ENCODE assay signal across 8 cellular contexts in genomic region chr3:184712579-184713355, GRCh38. TPM values are rescaled to one million over a fixed set of nuclear protein-coding genes. Genes with fewer than 3 reads are reported as not detected.
DNase-seq lines count a peak whose midpoint lies in the region; ATAC-seq and TF ChIP-seq lines count a peak whose summit lies in the region.

No MANE protein-coding gene starts in this region.

- no peaks in the 10 kb centered on the region for H3K9me3 ChIP-seq in CD4-positive, CD25-positive, alpha-beta regulatory T cell (ENCODE audit: control insufficient read depth in 2 of 2, low read length in 2 of 2)
- H3K9me3 ChIP-seq in duodenal mucosa (ENCODE audit: control insufficient read depth in 1 of 2, low read length in 2 of 2) (no peaks in the 10 kb centered on the region), neural cell (ENCODE audit: low read length) (no peaks in the 10 kb centered on the region)

- peak overlapping the region in 1 of 2 donors; percentile 86 for H3K9ac ChIP-seq in duodenal mucosa (ENCODE audit: low read depth in 1 of 2, low read length in 2 of 2)
- peak overlapping the region; percentile 92 for H3K9ac ChIP-seq in neural cell (ENCODE audit: low read length)

- peak overlapping the region; percentile 89 for H3K4me2 ChIP-seq in neural cell (ENCODE audit: low read length)

- peak overlapping the region; percentile 74 for H3K27ac ChIP-seq in CD4-positive, CD25-positive, alpha-beta regulatory T cell (ENCODE audit: insufficient read depth, low read length, poor library complexity, severe bottlenecking)
- H3K27ac ChIP-seq in duodenal mucosa (ENCODE audit: low read depth, low read length) (no peak overlapping the region), neural cell (ENCODE audit: low read length) (peak overlapping the region; percentile 88)

- no peak for TF ChIP-seq POLR2A in NB4 (IDR thresholded peaks at IDR 0.05; ENCODE audit: extremely low read depth, insufficient read length)

- peak overlapping the region; percentile 80 to 91 (median 90) for H3K27ac Mint-ChIP-seq in CD4-positive, CD25-positive, alpha-beta regulatory T cell

- H3K4me1 Mint-ChIP-seq in CD4-positive, CD25-positive, alpha-beta regulatory T cell, result peaks cover 19 to 35% (median 29%) of the 10 kb centered on the region in 4 donors

- peak in 1 of 3 donors; percentile 9 for DNase-seq in CD4-positive, CD25-positive, alpha-beta regulatory T cell
- DNase-seq in NB4 (ENCODE audit: low read depth), result no peak
- DNase-seq in SW 1271 (lab: John Stamatoyannopoulos, UW), result no peak
- DNase-seq in DMS79 treated with DMSO at 0.1 percent for 48 hours (lab: John Stamatoyannopoulos, UW), result no peak

- no peaks in the 10 kb centered on the region for H4K20me1 ChIP-seq in neural cell (ENCODE audit: insufficient read depth)

- H2AFZ ChIP-seq in neural cell (ENCODE audit: low read depth, low read length), result peak overlapping the region; percentile 93

- H3K9me2 ChIP-seq in neural cell (ENCODE audit: insufficient read depth, low read length), result no peaks in the 10 kb centered on the region

- no peak for TF ChIP-seq EP300 in neural cell (conservative IDR thresholded peaks at IDR 0.05; ENCODE audit: poor library complexity, severe bottlenecking)

- no peaks in the 10 kb centered on the region for H3K27me3 Mint-ChIP-seq in CD4-positive, CD25-positive, alpha-beta regulatory T cell

- no peaks in the 10 kb centered on the region for H3K9me3 Mint-ChIP-seq in CD4-positive, CD25-positive, alpha-beta regulatory T cell

- H3K4me3 ChIP-seq in CD4-positive, CD25-positive, alpha-beta regulatory T cell (ENCODE audit: low read depth, low read length), result peak overlapping the region; percentile 74
- peak overlapping the region; percentile 70 for H3K4me3 ChIP-seq in NB4 (ENCODE audit: low read depth, low read length)
- peak overlapping the region; percentile 70 to 89 for H3K4me3 ChIP-seq in duodenal mucosa (ENCODE audit: low read depth in 1 of 2, low read length in 2 of 2)
- peak overlapping the region; percentile 75 for H3K4me3 ChIP-seq in neural cell (ENCODE audit: low read length)

- H3F3A ChIP-seq in neural cell (ENCODE audit: insufficient read depth, low read length, poor library complexity, severe bottlenecking), result no peaks in the 10 kb centered on the region

- peaks cover 20% of the 10 kb centered on the region for H3K4me1 ChIP-seq in CD4-positive, CD25-positive, alpha-beta regulatory T cell (ENCODE audit: control insufficient read depth, insufficient read depth, low read length, poor library complexity, severe bottlenecking)
- H3K4me1 ChIP-seq in duodenal mucosa (ENCODE audit: control insufficient read depth in 1 of 2, insufficient read depth in 2 of 2, low read length in 2 of 2), result peaks cover 19 to 23% of the 10 kb centered on the region in 2 donors

- H3K36me3 ChIP-seq in CD4-positive, CD25-positive, alpha-beta regulatory T cell (ENCODE audit: control insufficient read depth, insufficient read depth, low read length), result no peaks in the 10 kb centered on the region
- H3K36me3 ChIP-seq in duodenal mucosa (ENCODE audit: control insufficient read depth in 1 of 2, insufficient read depth in 2 of 2, low read length in 2 of 2) (no peaks in the 10 kb centered on the region), neural cell (ENCODE audit: insufficient read depth, low read length) (no peaks in the 10 kb centered on the region)

- H3K27me3 ChIP-seq in CD4-positive, CD25-positive, alpha-beta regulatory T cell (ENCODE audit: control insufficient read depth, insufficient read depth, low read length), result no peaks in the 10 kb centered on the region
- H3K27me3 ChIP-seq in duodenal mucosa (ENCODE audit: control insufficient read depth in 1 of 2, insufficient read depth in 2 of 2, low read length in 2 of 2) (no peaks in the 10 kb centered on the region), neural cell (ENCODE audit: insufficient read depth, low read depth, low read length) (no peaks in the 10 kb centered on the region)

- TF ChIP-seq RAD21 in neural cell (conservative IDR thresholded peaks at IDR 0.05), result no peak

- peaks cover 18% of the 10 kb centered on the region for H3K79me2 ChIP-seq in neural cell (replicated peaks; ENCODE audit: insufficient read depth, low read length)

- H3K4me3 Mint-ChIP-seq in CD4-positive, CD25-positive, alpha-beta regulatory T cell, result peak overlapping the region; percentile 88 to 98 (median 94)

- TF ChIP-seq CTCF in NB4 (IDR thresholded peaks at IDR 0.05; ENCODE audit: low read depth, low read length), result no peak
- no peak for TF ChIP-seq CTCF in neural cell (IDR thresholded peaks at IDR 0.05; ENCODE audit: poor library complexity, severe bottlenecking)

- H3K36me3 Mint-ChIP-seq in CD4-positive, CD25-positive, alpha-beta regulatory T cell, result peaks cover 12% of the 10 kb centered on the region

- no peak for ATAC-seq in CD4-positive, CD25-positive, alpha-beta regulatory T cell (ENCODE audit: low read depth in 2 of 2)
- no peak for ATAC-seq in HG03095 (IDR thresholded peaks at IDR 0.05; ENCODE audit: unreplicated experiment)
- ATAC-seq in HG02938 (IDR thresholded peaks at IDR 0.05; ENCODE audit: unreplicated experiment), result no peak

TF ChIP-seq in neural cell, 6 proteins besides CTCF, POLR2A, EP300 and RAD21:
- TF ChIP-seq POLR2AphosphoS5 (IDR thresholded peaks at IDR 0.05) (no peak), TAF1 (IDR thresholded peaks at IDR 0.05; ENCODE audit: low read depth) (no peak)
- TF ChIP-seq, protein P1, sequence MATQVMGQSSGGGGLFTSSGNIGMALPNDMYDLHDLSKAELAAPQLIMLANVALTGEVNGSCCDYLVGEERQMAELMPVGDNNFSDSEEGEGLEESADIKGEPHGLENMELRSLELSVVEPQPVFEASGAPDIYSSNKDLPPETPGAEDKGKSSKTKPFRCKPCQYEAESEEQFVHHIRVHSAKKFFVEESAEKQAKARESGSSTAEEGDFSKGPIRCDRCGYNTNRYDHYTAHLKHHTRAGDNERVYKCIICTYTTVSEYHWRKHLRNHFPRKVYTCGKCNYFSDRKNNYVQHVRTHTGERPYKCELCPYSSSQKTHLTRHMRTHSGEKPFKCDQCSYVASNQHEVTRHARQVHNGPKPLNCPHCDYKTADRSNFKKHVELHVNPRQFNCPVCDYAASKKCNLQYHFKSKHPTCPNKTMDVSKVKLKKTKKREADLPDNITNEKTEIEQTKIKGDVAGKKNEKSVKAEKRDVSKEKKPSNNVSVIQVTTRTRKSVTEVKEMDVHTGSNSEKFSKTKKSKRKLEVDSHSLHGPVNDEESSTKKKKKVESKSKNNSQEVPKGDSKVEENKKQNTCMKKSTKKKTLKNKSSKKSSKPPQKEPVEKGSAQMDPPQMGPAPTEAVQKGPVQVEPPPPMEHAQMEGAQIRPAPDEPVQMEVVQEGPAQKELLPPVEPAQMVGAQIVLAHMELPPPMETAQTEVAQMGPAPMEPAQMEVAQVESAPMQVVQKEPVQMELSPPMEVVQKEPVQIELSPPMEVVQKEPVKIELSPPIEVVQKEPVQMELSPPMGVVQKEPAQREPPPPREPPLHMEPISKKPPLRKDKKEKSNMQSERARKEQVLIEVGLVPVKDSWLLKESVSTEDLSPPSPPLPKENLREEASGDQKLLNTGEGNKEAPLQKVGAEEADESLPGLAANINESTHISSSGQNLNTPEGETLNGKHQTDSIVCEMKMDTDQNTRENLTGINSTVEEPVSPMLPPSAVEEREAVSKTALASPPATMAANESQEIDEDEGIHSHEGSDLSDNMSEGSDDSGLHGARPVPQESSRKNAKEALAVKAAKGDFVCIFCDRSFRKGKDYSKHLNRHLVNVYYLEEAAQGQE (IDR thresholded peaks at IDR 0.05; ENCODE audit: borderline replicate concordance), result no peak

RNA-seq across cellular contexts. Expression of gene MAGEF1, which starts 0.9 kb away (rescaled TPM):
- 5.2 TPM for total RNA-seq in CD4-positive, CD25-positive, alpha-beta regulatory T cell
- 10 to 100 TPM; 19.3 to 27.0 (median 22.1) TPM for polyA plus RNA-seq in CD4-positive, CD25-positive, alpha-beta regulatory T cell
- polyA plus RNA-seq in neural cell, result 90.9 and 103 TPM in 2 replicates
- 56.0 and 63.8 TPM in 2 replicates for polyA minus RNA-seq in neural cell
